In genomic region chr1:110218137-110218536, GRCh38 we compare ENCODE assay signal across 28 cellular contexts.
"Had no signal": no experiment of that assay in that cellular context is flagged by ENCODE, and none has a peak within 500 bp of the region (broad histone marks: within the 10 kb centered on the region; RNA-seq: fewer than 3 reads in every experiment).

No MANE protein-coding gene starts in this region.

- H3K27ac Mint-ChIP-seq: activated CD4-positive, alpha-beta memory T cell treated with anti-CD3 and anti-CD28 coated beads, Interleukin-2, amount 10 ng/mL, durations not matched to agents 7 days and 5 days; activated CD4-positive, alpha-beta T cell treated with anti-CD3 and anti-CD28 coated beads, Interleukin-2, amount 10 ng/mL, durations not matched to agents 7 days and 5 days; activated naive CD4-positive, alpha-beta T cell treated with anti-CD3 and anti-CD28 coated beads, Interleukin-2, amount 10 ng/mL, durations not matched to agents 7 days and 5 days; WTC11 had no signal

- ATAC-seq: activated naive CD4-positive, alpha-beta T cell treated with anti-CD3 and anti-CD28 coated beads, Interleukin-2, amount 50 U/mL, for 72 hours; body of pancreas; esophagus mucosa; heart left ventricle had no signal

- H3K27ac ChIP-seq: body of pancreas, heart left ventricle, VCaP had no signal

- H3K4me3 ChIP-seq: adrenal gland, body of pancreas, heart left ventricle had no signal

- FAIRE-seq: colon, endometrium, frontal cortex had no signal

- H3K4me3 Mint-ChIP-seq: activated CD4-positive, alpha-beta memory T cell treated with anti-CD3 and anti-CD28 coated beads, Interleukin-2, amount 10 ng/mL, durations not matched to agents 7 days and 5 days; activated CD4-positive, alpha-beta T cell treated with anti-CD3 and anti-CD28 coated beads, Interleukin-2, amount 10 ng/mL, durations not matched to agents 7 days and 5 days; activated naive CD4-positive, alpha-beta T cell treated with anti-CD3 and anti-CD28 coated beads, Interleukin-2, amount 10 ng/mL, durations not matched to agents 7 days and 5 days; WTC11 had no signal

- DNase-seq: activated CD4-positive, alpha-beta memory T cell treated with anti-CD3 and anti-CD28 coated beads, Interleukin-2, amount 10 ng/mL, durations not matched to agents 7 days and 5 days; activated CD4-positive, alpha-beta T cell treated with anti-CD3 and anti-CD28 coated beads for 1 hour; activated CD4-positive, alpha-beta T cell treated with anti-CD3 and anti-CD28 coated beads for 4 hours; activated CD4-positive, alpha-beta T cell treated with anti-CD3 and anti-CD28 coated beads, Interleukin-2, amount 10 ng/mL, durations not matched to agents 7 days and 5 days; activated CD4-positive, alpha-beta T cell treated with anti-CD3 and anti-CD28 coated beads, Interleukin-2, amount 50 U/mL, for 4 hours; activated CD8-positive, alpha-beta memory T cell treated with anti-CD3 and anti-CD28 coated beads, Interleukin-2, amount 50 U/mL, for 48 hours; activated gamma-delta T cell; activated naive CD4-positive, alpha-beta T cell; activated naive CD4-positive, alpha-beta T cell treated with anti-CD3 and anti-CD28 coated beads, Interleukin-2, amount 10 ng/mL, durations not matched to agents 7 days and 5 days; activated T-cell treated with anti-CD3 and anti-CD28 coated beads for 4 hours; adrenal gland; amygdala; aorta; body of pancreas; caudate nucleus; cortex of kidney; dermis blood vessel endothelial cell; effector CD8-positive, alpha-beta T cell; foreskin fibroblast; heart left ventricle; T-helper 2 cell had no signal

- H3K9me3 Mint-ChIP-seq: activated CD4-positive, alpha-beta memory T cell treated with anti-CD3 and anti-CD28 coated beads, Interleukin-2, amount 10 ng/mL, durations not matched to agents 7 days and 5 days; activated CD4-positive, alpha-beta T cell treated with anti-CD3 and anti-CD28 coated beads, Interleukin-2, amount 10 ng/mL, durations not matched to agents 7 days and 5 days; activated naive CD4-positive, alpha-beta T cell treated with anti-CD3 and anti-CD28 coated beads, Interleukin-2, amount 10 ng/mL, durations not matched to agents 7 days and 5 days; activated naive CD4-positive, alpha-beta T cell treated with anti-CD3 and anti-CD28 coated beads, Interleukin-2, amount 50 U/mL, for 72 hours; WTC11 had no signal

- H3K27me3 ChIP-seq: adrenal gland, body of pancreas, heart left ventricle had no signal
